ENCODE assay signal across 10 cellular contexts in the genomic region with DNA sequence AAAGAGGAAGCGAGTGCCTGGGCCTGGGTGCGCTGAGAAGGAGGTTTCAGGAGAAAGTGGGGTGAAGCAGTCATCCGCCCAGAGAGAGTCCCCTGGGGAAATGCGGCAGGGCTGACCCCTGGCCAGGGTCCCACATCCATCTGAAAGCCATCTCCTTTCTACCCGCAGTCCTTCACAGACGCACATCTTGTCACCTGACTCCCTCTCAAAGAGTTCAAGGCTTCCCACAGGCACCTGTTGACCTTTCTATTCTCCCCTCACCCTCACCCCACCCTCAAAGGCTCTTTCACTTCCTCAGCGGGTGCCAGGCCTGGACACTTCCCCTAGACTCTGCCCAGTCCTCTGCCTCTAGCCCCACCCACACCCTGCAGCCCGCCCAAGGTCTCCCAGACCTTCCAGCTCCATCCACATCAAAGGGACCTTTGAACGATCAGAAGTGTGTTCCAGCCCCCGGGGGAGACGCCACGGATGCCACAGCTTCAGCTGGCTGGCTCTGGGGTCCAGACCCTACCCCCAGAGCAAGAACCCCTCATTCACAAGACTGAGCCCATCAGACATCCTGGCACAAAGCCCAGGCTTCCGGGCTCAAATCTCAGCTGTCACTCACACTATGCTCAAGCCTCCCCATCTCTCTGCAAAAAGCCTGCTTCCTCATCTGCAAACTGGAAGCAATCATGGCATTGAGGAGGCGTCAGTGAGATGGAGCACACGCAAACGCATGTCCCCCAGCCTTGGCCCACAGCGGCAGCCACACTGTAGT. TPM values are rescaled to one million over a fixed set of nuclear protein-coding genes. Genes with fewer than 3 reads are reported as not detected.
DNase-seq lines count a peak whose midpoint lies in the region; ATAC-seq, FAIRE-seq and TF ChIP-seq lines count a peak whose summit lies in the region.
"Had no signal": no experiment of that assay in that cellular context is flagged by ENCODE, and none has a peak within 500 bp of the region (broad histone marks: within the 10 kb centered on the region; RNA-seq: fewer than 3 reads in every experiment).

No MANE protein-coding gene starts in this region.

- DNase-seq in GM06990 (ENCODE audit: extremely low read depth, insufficient read length) (peak; percentile 91), GM20000 (ENCODE audit: low spot score) (peak; percentile 87), activated B cell treated with CpG ODN at 0.5 μM for 24 hours (peak; percentile 88), fibroblast of villous mesenchyme (ENCODE audit: low read depth) (no peak), small intestine (peak; percentile 94), hepatic stellate cell (ENCODE audit: low spot score) (no peak), NCI-H510A treated with DMSO at 0.1 percent for 48 hours (lab: John Stamatoyannopoulos, UW) (no peak)

- H3K4me3 ChIP-seq in GM06990 (replicated peaks; ENCODE audit: low read depth, low read length) (peak overlapping the region; percentile 76), fibroblast of villous mesenchyme (ENCODE audit: low read depth, low read length) (peak overlapping the region; percentile 78), small intestine (ENCODE audit: low read depth in 1 of 2, low read length in 2 of 2) (peak overlapping the region in 1 of 2 donors; percentile 87)

- H3K27me3 ChIP-seq in GM06990 (replicated peaks; ENCODE audit: control insufficient read depth, insufficient read depth, low read length) (no peaks in the 10 kb centered on the region), small intestine (ENCODE audit: control insufficient read depth in 2 of 2, insufficient read depth in 2 of 2, low read length in 2 of 2) (no peaks in the 10 kb centered on the region)

- CTCF ChIA-PET in activated B cell treated with CpG ODN at 0.5 μM for 24 hours (lab: Charles Lee), result interaction anchor here (1.8 kb wide), 1 partner anchor 29 kb away, joined by 4 read pairs; no protein-coding TSS in a partner anchor

- ATAC-seq in HG03469 (IDR thresholded peaks at IDR 0.05; ENCODE audit: unreplicated experiment), result peak; percentile 33
- ATAC-seq in activated B cell treated with CpG ODN at 0.5 μM for 24 hours (ENCODE audit: low read depth), result peak; percentile 74

- H3K4me1 ChIP-seq in small intestine (ENCODE audit: control insufficient read depth in 2 of 2, insufficient read depth in 1 of 2, low read depth in 1 of 2, low read length in 1 of 2), result peaks cover 2 to 4% of the 10 kb centered on the region in 2 donors

- H3K27me3 Mint-ChIP-seq in activated B cell treated with CpG ODN at 0.5 μM for 24 hours, result no peaks in the 10 kb centered on the region

- POLR2A ChIA-PET in activated B cell treated with CpG ODN at 0.5 μM for 24 hours (lab: Charles Lee), result interaction anchor here (0.6 to 5.1 kb wide), 18 partner anchors 9 to 1615 kb away, joined by 3 to 88 read pairs (median 8); a partner anchor contains a TSS

- intact Hi-C loops in activated B cell treated with CpG ODN at 0.5 μM for 24 hours (cut with micrococcal nuclease), result loop anchor here (1.0 to 10.0 kb wide), 12 partner anchors 10 to 1520 kb away; a partner anchor contains a TSS

- H3K9me3 ChIP-seq in small intestine (ENCODE audit: control insufficient read depth, low read depth), result no peaks in the 10 kb centered on the region

- peak overlapping the region; percentile 91 for H3K4me3 Mint-ChIP-seq in activated B cell treated with CpG ODN at 0.5 μM for 24 hours

- WGBS in small intestine, 3 donors, result 16 to 32% (median 26%) methylated on average over 17 of the region's 17 CpGs

- peaks cover 62% of the 10 kb centered on the region for H3K4me1 Mint-ChIP-seq in activated B cell treated with CpG ODN at 0.5 μM for 24 hours

- TF ChIP-seq CTCF in GM06990 (IDR thresholded peaks at IDR 0.05; ENCODE audit: insufficient read depth, low read length, poor library complexity, severe bottlenecking) (no peak), GM20000 (IDR thresholded peaks at IDR 0.05; ENCODE audit: extremely low read depth, missing control alignments) (no peak), activated B cell treated with CpG ODN at 0.5 μM for 24 hours (IDR thresholded peaks at IDR 0.05) (no peak), fibroblast of villous mesenchyme (IDR thresholded peaks at IDR 0.05; ENCODE audit: insufficient read depth, low read depth, low read length) (no peak)

- H3K36me3 ChIP-seq in GM06990 (ENCODE audit: control insufficient read depth, insufficient read depth, low read length) (peaks cover 35% of the 10 kb centered on the region), small intestine (ENCODE audit: control insufficient read depth in 2 of 2, insufficient read depth in 2 of 2, low read length in 2 of 2) (peaks cover 0 to 6% of the 10 kb centered on the region in 2 donors)

- H3K36me3 Mint-ChIP-seq in activated B cell treated with CpG ODN at 0.5 μM for 24 hours (ENCODE audit: low read depth), result peaks cover 56% of the 10 kb centered on the region

- no peak for FAIRE-seq in small intestine (lab: Jason Lieb, UNC)

- H3K27ac Mint-ChIP-seq in activated B cell treated with CpG ODN at 0.5 μM for 24 hours, result peak overlapping the region; percentile 99

- H3K9me3 Mint-ChIP-seq in activated B cell treated with CpG ODN at 0.5 μM for 24 hours, result no peaks in the 10 kb centered on the region
- H3K9me3 Mint-ChIP-seq: neural crest cell had no signal

- H3K27ac ChIP-seq in small intestine (ENCODE audit: low read depth in 1 of 2, low read length in 1 of 2), result peak overlapping the region; percentile 87 to 98

RNA-seq across cellular contexts. Expression of a gene that starts 2.1 kb away (rescaled TPM):
- total RNA-seq in activated B cell treated with CpG ODN at 0.5 μM for 24 hours, result 262 and 278 TPM in 2 replicates
- 79.9 and 92.1 TPM in 2 replicates for total RNA-seq in fibroblast of villous mesenchyme
- polyA plus RNA-seq in small intestine, result 100 to 1,000 TPM; 180 to 277 (median 185) TPM

RNA-seq across cellular contexts. Expression of a gene that starts 14.3 kb away (rescaled TPM):
- total RNA-seq in activated B cell treated with CpG ODN at 0.5 μM for 24 hours (0.05 and 0.09 TPM in 2 replicates), fibroblast of villous mesenchyme (not detected in 2 replicates)
- polyA plus RNA-seq in small intestine, result under 1 TPM in 1 of 3 donors, not detected in 2; 0.01 TPM
- total RNA-seq: neural crest cell; T-helper 2 cell treated with Interferon-gamma antibody and Interleukin-4, amounts not matched to agents 100 ng/mL and 5 ng/mL, for 36 hours had no signal

RNA-seq across cellular contexts. Expression of a gene that starts 23.9 kb away (rescaled TPM):
- total RNA-seq in activated B cell treated with CpG ODN at 0.5 μM for 24 hours (97.2 and 107 TPM in 2 replicates), fibroblast of villous mesenchyme (37.7 and 38.9 TPM in 2 replicates)
- polyA plus RNA-seq in small intestine, result 10 to 100 TPM; 29.5 to 45.2 (median 44.4) TPM

RNA-seq across cellular contexts. Expression of a gene that starts 27.2 kb away (rescaled TPM):
- total RNA-seq in activated B cell treated with CpG ODN at 0.5 μM for 24 hours (84.0 and 86.1 TPM in 2 replicates), fibroblast of villous mesenchyme (27.2 and 27.7 TPM in 2 replicates)
- 10 to 100 TPM; 49.6 to 73.8 (median 65.8) TPM for polyA plus RNA-seq in small intestine

RNA-seq across cellular contexts. Expression of a gene that starts 37.6 kb away (rescaled TPM):
- total RNA-seq in activated B cell treated with CpG ODN at 0.5 μM for 24 hours (54.2 and 58.4 TPM in 2 replicates), fibroblast of villous mesenchyme (61.2 and 85.1 TPM in 2 replicates)
- 100 to 1,000 TPM in 2 of 3 donors, 10 to 100 TPM in 1; 74.3 to 120 (median 114) TPM for polyA plus RNA-seq in small intestine

Comparison
In these comparisons a context has a peak if more than half of its experiments do, and no peak if none do; other contexts are left out.
1. DNase-seq: peak in GM06990 (single experiment), GM20000 (single experiment), activated B cell treated with CpG ODN at 0.5 μM for 24 hours (single experiment) and small intestine (single experiment); none in fibroblast of villous mesenchyme (single experiment), hepatic stellate cell (single experiment) and NCI-H510A treated with DMSO at 0.1 percent for 48 hours (single experiment).